ENCODE assay signal across 20 cellular contexts in the genomic region with DNA sequence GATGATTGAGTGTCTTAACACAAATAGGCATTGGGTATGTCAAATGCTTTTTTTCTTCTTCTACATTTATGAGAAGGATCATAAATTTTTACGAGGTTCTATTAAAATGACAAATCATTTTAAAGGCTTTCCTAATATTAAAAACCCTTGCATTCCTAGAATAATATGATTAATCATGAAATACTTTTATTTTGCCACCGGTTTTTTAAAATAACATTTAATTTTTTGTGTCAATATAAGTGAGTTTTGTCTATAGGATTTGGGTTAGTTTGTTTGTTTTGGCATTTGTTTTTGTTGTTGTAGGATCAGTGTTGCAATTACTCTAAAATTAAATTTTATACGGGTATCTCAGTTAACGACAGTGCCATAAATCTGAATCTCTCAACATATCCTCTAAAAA.
DNase-seq lines count a peak whose midpoint lies in the region; FAIRE-seq and TF ChIP-seq lines count a peak whose summit lies in the region.
"Had no signal": no experiment of that assay in that cellular context is flagged by ENCODE, and none has a peak within 500 bp of the region (broad histone marks: within the 10 kb centered on the region; RNA-seq: fewer than 3 reads in every experiment).

No MANE protein-coding gene starts in this region.

- no peaks in the 10 kb centered on the region for H3K36me3 ChIP-seq in HEK293 (ENCODE audit: control insufficient read depth in 2 of 2, insufficient read depth in 1 of 2, low read length in 2 of 2)
- H3K36me3 ChIP-seq in kidney (ENCODE audit: control insufficient read depth in 1 of 2, insufficient read depth in 2 of 2, low read length in 2 of 2), result no peaks in the 10 kb centered on the region
- no peaks in the 10 kb centered on the region for H3K36me3 ChIP-seq in vagina
- H3K36me3 ChIP-seq: BLaER1 treated with 17β-estradiol and CSF1 and Interleukin-3, amounts not matched to agents 10 nM and 100 nM had no signal

- POLR2A ChIA-PET in HEK293 (lab: Yijun Ruan, JAX), result no interaction called here

- H3K27ac ChIP-seq in HEK293 (ENCODE audit: extremely low read depth, low read depth, low read length) (no peak overlapping the region), kidney (ENCODE audit: low read depth in 2 of 2, low read length in 2 of 2) (no peak overlapping the region), vagina (no peak overlapping the region)
- H3K27ac ChIP-seq: BLaER1 treated with 17β-estradiol and CSF1 and Interleukin-3, amounts not matched to agents 10 nM and 100 nM; C4-2B had no signal

- intact Hi-C loops in kidney (cut with DNase I), result no loop called here
- intact Hi-C loops in vagina (cut with DNase I), result no loop called here

- H3K9ac ChIP-seq in kidney (ENCODE audit: low read length in 2 of 2), result no peak overlapping the region
- H3K9ac ChIP-seq: BLaER1 treated with 17β-estradiol and CSF1 and Interleukin-3, amounts not matched to agents 10 nM and 100 nM had no signal

- TF ChIP-seq CTCF in HEK293 (tag by site-specific recombination; IDR thresholded peaks at IDR 0.05), result no peak
- no peak for TF ChIP-seq CTCF in kidney (IDR thresholded peaks at IDR 0.05; ENCODE audit: borderline replicate concordance, extremely low read depth, insufficient read depth)
- TF ChIP-seq CTCF in vagina (IDR thresholded peaks at IDR 0.05), result no peak

- DNase-seq in kidney (no peak), vagina (ENCODE audit: extremely low spot score in 2 of 2) (no peak), dedifferentiated amniotic fluid mesenchymal stem cell (ENCODE audit: extremely low spot score) (no peak)
- DNase-seq in central memory CD4-positive, alpha-beta T cell, result no peak
- DNase-seq: 8988T; AML-193; Caco-2; Calu3; CD4-positive, alpha-beta T cell; CD8-positive, alpha-beta T cell; DMS79 treated with DMSO at 0.1 percent for 48 hours; GF-D8 had no signal

- peak; percentile 59 for FAIRE-seq in kidney (lab: Jason Lieb, UNC)
- FAIRE-seq: A204.1, D721Med, G401.6, GM12891, GM19239 had no signal

- H3K27me3 ChIP-seq in vagina, result no peaks in the 10 kb centered on the region

- TF ChIP-seq POLR2A in vagina (IDR thresholded peaks at IDR 0.05), result no peak

- CTCF ChIA-PET in HEK293 (lab: Yijun Ruan, JAX), result interaction anchor here (0.7 to 3.7 kb wide), 3 partner anchors 12 to 239 kb away, joined by 4 to 18 read pairs (median 13); no protein-coding TSS in a partner anchor

- no peaks in the 10 kb centered on the region for H3K9me3 ChIP-seq in HEK293 (ENCODE audit: control insufficient read depth, insufficient read depth, low read depth, low read length)
- no peaks in the 10 kb centered on the region for H3K9me3 ChIP-seq in kidney (ENCODE audit: control insufficient read depth in 1 of 2, low read length in 2 of 2)
- H3K9me3 ChIP-seq in vagina, result no peaks in the 10 kb centered on the region
- H3K9me3 ChIP-seq: BLaER1 treated with 17β-estradiol and CSF1 and Interleukin-3, amounts not matched to agents 10 nM and 100 nM; Caco-2 had no signal

- H3K4me1 ChIP-seq in HEK293 (ENCODE audit: control insufficient read depth, insufficient read depth, low read length) (no peaks in the 10 kb centered on the region), kidney (ENCODE audit: control insufficient read depth in 1 of 2, insufficient read depth in 1 of 2, low read depth in 1 of 2, low read length in 2 of 2) (no peaks in the 10 kb centered on the region), vagina (no peaks in the 10 kb centered on the region)
- H3K4me1 ChIP-seq: BLaER1 treated with 17β-estradiol and CSF1 and Interleukin-3, amounts not matched to agents 10 nM and 100 nM; Caco-2 had no signal

- H3K4me3 ChIP-seq in HEK293 (ENCODE audit: low read depth, low read length) (no peak overlapping the region), kidney (ENCODE audit: low read length in 2 of 2) (no peak overlapping the region), vagina (no peak overlapping the region)
- H3K4me3 ChIP-seq: BLaER1 treated with 17β-estradiol and CSF1 and Interleukin-3, amounts not matched to agents 10 nM and 100 nM had no signal

TF ChIP-seq in HEK293, 187 proteins besides CTCF, POLR2A, EP300 and RAD21:
- TF ChIP-seq ZNF76 (tag by site-specific recombination; IDR thresholded peaks at IDR 0.05; ENCODE audit: borderline replicate concordance, low read depth), result no peak
- TF ChIP-seq, protein P1, sequence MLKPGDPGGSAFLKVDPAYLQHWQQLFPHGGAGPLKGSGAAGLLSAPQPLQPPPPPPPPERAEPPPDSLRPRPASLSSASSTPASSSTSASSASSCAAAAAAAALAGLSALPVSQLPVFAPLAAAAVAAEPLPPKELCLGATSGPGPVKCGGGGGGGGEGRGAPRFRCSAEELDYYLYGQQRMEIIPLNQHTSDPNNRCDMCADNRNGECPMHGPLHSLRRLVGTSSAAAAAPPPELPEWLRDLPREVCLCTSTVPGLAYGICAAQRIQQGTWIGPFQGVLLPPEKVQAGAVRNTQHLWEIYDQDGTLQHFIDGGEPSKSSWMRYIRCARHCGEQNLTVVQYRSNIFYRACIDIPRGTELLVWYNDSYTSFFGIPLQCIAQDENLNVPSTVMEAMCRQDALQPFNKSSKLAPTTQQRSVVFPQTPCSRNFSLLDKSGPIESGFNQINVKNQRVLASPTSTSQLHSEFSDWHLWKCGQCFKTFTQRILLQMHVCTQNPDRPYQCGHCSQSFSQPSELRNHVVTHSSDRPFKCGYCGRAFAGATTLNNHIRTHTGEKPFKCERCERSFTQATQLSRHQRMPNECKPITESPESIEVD (tag by site-specific recombination; IDR thresholded peaks at IDR 0.05), result peak; percentile 42; the same call in 1 of the 2 replicates
- no peak for TF ChIP-seq ZNF626 (tag by site-specific recombination; IDR thresholded peaks at IDR 0.05)
- TF ChIP-seq, protein P2, sequence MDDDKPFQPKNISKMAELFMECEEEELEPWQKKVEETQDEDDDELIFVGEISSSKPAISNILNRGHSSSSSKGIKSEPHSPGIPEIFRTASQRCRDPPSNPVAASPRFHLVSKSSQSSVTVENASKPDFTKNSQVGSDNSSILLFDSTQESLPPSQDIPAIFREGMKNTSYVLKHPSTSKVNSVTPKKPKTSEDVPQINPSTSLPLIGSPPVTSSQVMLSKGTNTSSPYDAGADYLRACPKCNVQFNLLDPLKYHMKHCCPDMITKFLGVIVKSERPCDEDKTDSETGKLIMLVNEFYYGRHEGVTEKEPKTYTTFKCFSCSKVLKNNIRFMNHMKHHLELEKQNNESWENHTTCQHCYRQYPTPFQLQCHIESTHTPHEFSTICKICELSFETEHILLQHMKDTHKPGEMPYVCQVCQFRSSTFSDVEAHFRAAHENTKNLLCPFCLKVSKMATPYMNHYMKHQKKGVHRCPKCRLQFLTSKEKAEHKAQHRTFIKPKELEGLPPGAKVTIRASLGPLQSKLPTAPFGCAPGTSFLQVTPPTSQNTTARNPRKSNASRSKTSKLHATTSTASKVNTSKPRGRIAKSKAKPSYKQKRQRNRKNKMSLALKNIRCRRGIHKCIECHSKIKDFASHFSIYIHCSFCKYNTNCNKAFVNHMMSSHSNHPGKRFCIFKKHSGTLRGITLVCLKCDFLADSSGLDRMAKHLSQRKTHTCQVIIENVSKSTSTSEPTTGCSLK (tag by site-specific recombination; IDR thresholded peaks at IDR 0.05), result no peak
- TF ChIP-seq, protein P3, sequence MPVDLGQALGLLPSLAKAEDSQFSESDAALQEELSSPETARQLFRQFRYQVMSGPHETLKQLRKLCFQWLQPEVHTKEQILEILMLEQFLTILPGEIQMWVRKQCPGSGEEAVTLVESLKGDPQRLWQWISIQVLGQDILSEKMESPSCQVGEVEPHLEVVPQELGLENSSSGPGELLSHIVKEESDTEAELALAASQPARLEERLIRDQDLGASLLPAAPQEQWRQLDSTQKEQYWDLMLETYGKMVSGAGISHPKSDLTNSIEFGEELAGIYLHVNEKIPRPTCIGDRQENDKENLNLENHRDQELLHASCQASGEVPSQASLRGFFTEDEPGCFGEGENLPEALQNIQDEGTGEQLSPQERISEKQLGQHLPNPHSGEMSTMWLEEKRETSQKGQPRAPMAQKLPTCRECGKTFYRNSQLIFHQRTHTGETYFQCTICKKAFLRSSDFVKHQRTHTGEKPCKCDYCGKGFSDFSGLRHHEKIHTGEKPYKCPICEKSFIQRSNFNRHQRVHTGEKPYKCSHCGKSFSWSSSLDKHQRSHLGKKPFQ (tag by site-specific recombination; IDR thresholded peaks at IDR 0.05), result no peak
